8 cellular contexts compared by ENCODE assay signal in the genomic region with DNA sequence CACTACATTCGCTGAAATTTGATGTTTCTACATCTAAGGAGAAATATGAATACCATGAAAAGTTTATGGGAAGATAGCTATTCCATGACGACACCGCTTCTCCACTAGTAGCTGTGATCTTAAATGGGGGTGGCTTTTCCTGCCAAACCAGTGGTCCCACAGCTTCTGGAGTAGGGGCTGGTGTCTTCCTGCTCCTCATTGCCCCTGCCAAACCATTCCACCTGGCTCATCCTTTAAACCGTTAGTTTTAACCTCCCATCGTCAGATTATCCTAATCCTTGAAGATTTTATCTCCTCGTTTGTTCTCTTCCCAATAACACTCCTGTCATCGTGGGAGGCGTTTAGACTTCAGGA. TPM values are rescaled to one million over a fixed set of nuclear protein-coding genes. Genes with fewer than 3 reads are reported as not detected.
DNase-seq lines count a peak whose midpoint lies in the region; ATAC-seq, FAIRE-seq and TF ChIP-seq lines count a peak whose summit lies in the region.

No MANE protein-coding gene starts in this region.

- ATAC-seq in heart left ventricle, result no peak
- ATAC-seq in Right ventricle myocardium inferior, result no peak
- no peak for ATAC-seq in GM12878
- no peak for ATAC-seq in lung (ENCODE audit: insufficient read depth, low FRiP score)

- in situ Hi-C loops in GM12878 (cut with MboI), result no loop called here

- CTCF ChIA-PET in GM12878 (lab: Yijun Ruan, JAX), result interaction anchor here (0.6 to 1.8 kb wide), 4 partner anchors 13 to 93 kb away, joined by 3 to 5 read pairs (median 3); partner anchors contain the start of genes ZNF224 and ZNF45
- CTCF ChIA-PET in HEK293T (lab: Yijun Ruan, JAX), result no interaction called here

- 8 to 11% (median 9%) methylated on average over 8 of the region's 8 CpGs for WGBS in heart left ventricle, 4 donors
- WGBS in GM12878 (ENCODE audit: insufficient coverage, insufficient replicate concordance, low lambda C conversion rate, missing lambda C conversion rate), result 29% methylated on average over 8 of the region's 8 CpGs
- 10 to 16% methylated on average over 8 of the region's 8 CpGs for WGBS in lung, 2 donors
- WGBS in urinary bladder, result 7% methylated on average over 8 of the region's 8 CpGs

- H3K4me1 ChIP-seq in heart left ventricle (peaks cover 0 to 28% (median 11%) of the 10 kb centered on the region in 12 donors), GM12878 (ENCODE audit: control insufficient read depth, insufficient read depth, low read length) (peaks cover 7% of the 10 kb centered on the region), lung (ENCODE audit: control insufficient read depth in 2 of 2, insufficient read depth in 2 of 2, low read length in 2 of 2) (peaks cover 5 to 6% of the 10 kb centered on the region in 2 donors), urinary bladder (ENCODE audit: insufficient read depth) (no peaks in the 10 kb centered on the region)

- H3K27ac ChIP-seq in heart left ventricle (peak overlapping the region in 11 of 12 donors; percentile 52 to 84 (median 77)), GM12878 (ENCODE audit: control insufficient read depth, insufficient read depth) (peak overlapping the region; percentile 92), lung (ENCODE audit: low read depth in 1 of 2, low read length in 1 of 2) (peak overlapping the region; percentile 61 to 85), urinary bladder (ENCODE audit: low read depth) (no peak overlapping the region)

- intact Hi-C loops in heart left ventricle (cut with DNase I), result loop anchor here in 9 of 10 donors (1.0 to 10.0 kb wide), 12 partner anchors 17 to 165 kb away; partner anchors contain the start of genes ZNF155 (in 6 of the 9), ZNF224 (in 4 of the 9), ZNF222 (in 2 of the 9) and ZNF223 (in 2 of the 9)
- intact Hi-C loops in Right ventricle myocardium inferior (cut with DNase I), result loop anchor here (1.0 to 10.0 kb wide), 2 partner anchors 18 to 53 kb away; partner anchors contain the start of genes ZNF155 and ZNF223
- intact Hi-C loops in GM12878 (cut with micrococcal nuclease; ENCODE audit: unreplicated experiment), result loop anchor here (1.0 kb wide), 2 partner anchors 18 to 92 kb away; partner anchors contain the start of genes ZNF155 and ZNF224

- H3K27me3 ChIP-seq in heart left ventricle (no peaks in the 10 kb centered on the region), GM12878 (replicated peaks in 1 of 2; ENCODE audit: control insufficient read depth in 2 of 2, insufficient read depth in 2 of 2, low read length in 1 of 2) (no peaks in the 10 kb centered on the region), lung (ENCODE audit: control insufficient read depth, insufficient read depth) (no peaks in the 10 kb centered on the region)

- DNase-seq in heart left ventricle (no peak), Right ventricle myocardium inferior (ENCODE audit: missing footprints) (no peak), GM12878 (ENCODE audit: low read depth, low spot score) (no peak), lung (ENCODE audit: low spot score) (no peak), T1000 (lab: John Stamatoyannopoulos, UW) (no peak), HEK293T (ENCODE audit: extremely low spot score) (no peak), anterior cingulate cortex (lab: John Stamatoyannopoulos, UW) (no peak)

- H3K9me3 ChIP-seq in heart left ventricle, result peaks cover 0 to 34% (median 2%) of the 10 kb centered on the region in 12 donors
- peaks cover 3% of the 10 kb centered on the region; the same call in 1 of the 3 replicates for H3K9me3 ChIP-seq in GM12878 (replicated peaks; ENCODE audit: control insufficient read depth, insufficient read depth, low read length)
- H3K9me3 ChIP-seq in lung (ENCODE audit: control insufficient read depth in 2 of 2, insufficient read depth in 1 of 2, low read length in 1 of 2), result peaks cover 0 to 10% of the 10 kb centered on the region in 2 donors

- TF ChIP-seq CTCF in heart left ventricle (IDR thresholded peaks at IDR 0.05), result no peak
- no peak for TF ChIP-seq CTCF in GM12878 (IDR thresholded peaks at IDR 0.05 in 2 of 3, conservative IDR thresholded peaks at IDR 0.05 in 1 of 3; ENCODE audit: control insufficient read depth in 2 of 3, extremely low read depth in 1 of 3, insufficient read depth in 1 of 3, low read depth in 3 of 3, low read length in 3 of 3)
- TF ChIP-seq CTCF in lung (IDR thresholded peaks at IDR 0.05; ENCODE audit: control extremely low read depth, extremely low read depth), result no peak

- FAIRE-seq in GM12878 (lab: Jason Lieb, UNC), result no peak

- TSS peak; percentile 98 for BruUV-seq in GM12878 (replicated peaks; lab: Mats Ljungman, UMichigan)

- no peak for TF ChIP-seq RAD21 in GM12878 (IDR thresholded peaks at IDR 0.05; ENCODE audit: insufficient read depth, low read depth, low read length)

- TF ChIP-seq EP300 in GM12878 (IDR thresholded peaks at IDR 0.05; ENCODE audit: borderline replicate concordance in 1 of 2, control insufficient read depth in 1 of 2, low read depth in 2 of 2, low read length in 2 of 2), result no peak

- H3K79me2 ChIP-seq in GM12878 (ENCODE audit: control insufficient read depth, insufficient read depth, low read length), result peaks cover 12% of the 10 kb centered on the region

- H3K9ac ChIP-seq in GM12878 (ENCODE audit: control insufficient read depth, insufficient read depth, low read length), result peak overlapping the region; percentile 91

- peak overlapping the region; percentile 93 for H3K4me2 ChIP-seq in GM12878 (ENCODE audit: control insufficient read depth, insufficient read depth)

- H3K36me3 ChIP-seq in heart left ventricle, result peaks cover 0 to 18% (median 6%) of the 10 kb centered on the region in 9 donors
- peaks cover 0 to 3% of the 10 kb centered on the region in 2 experiments; a peak in 1 of 4 replicates for H3K36me3 ChIP-seq in GM12878 (ENCODE audit: control insufficient read depth in 2 of 2, insufficient read depth in 2 of 2, low read length in 1 of 2)
- H3K36me3 ChIP-seq in lung (ENCODE audit: control insufficient read depth in 2 of 2, insufficient read depth in 2 of 2, low read length in 2 of 2), result peaks cover 0 to 4% of the 10 kb centered on the region in 2 donors
- H3K36me3 ChIP-seq in urinary bladder (ENCODE audit: insufficient read depth), result no peaks in the 10 kb centered on the region

- H3K4me3 ChIP-seq in heart left ventricle (peak overlapping the region; percentile 61 to 92 (median 82)), GM12878 (peak overlapping the region; percentile 81), lung (peak overlapping the region; percentile 62), urinary bladder (ENCODE audit: low read depth, low read length) (peak overlapping the region; percentile 80)

- TF ChIP-seq POLR2A in heart left ventricle (IDR thresholded peaks at IDR 0.05) (no peak), GM12878 (IDR thresholded peaks at IDR 0.05; ENCODE audit: low read depth, low read length) (no peak)

- SMC1A ChIA-PET in GM12878 (lab: Charles Lee; ENCODE audit: uncharacterized antibody, unreplicated experiment), result interaction anchor here (0.6 to 2.7 kb wide), 6 partner anchors 18 to 102 kb away, joined by 3 to 11 read pairs (median 4); partner anchors contain the start of gene ZNF222

- RAD21 ChIA-PET in GM12878 (lab: Charles Lee; ENCODE audit: unreplicated experiment), result interaction anchor here (1.0 to 1.1 kb wide), 3 partner anchors 67 to 101 kb away, joined by 3 to 8 read pairs (median 5); partner anchors contain the start of gene ZNF45

- POLR2A ChIA-PET in GM12878 (lab: Charles Lee), result interaction anchor here (0.9 to 1.1 kb wide), 3 partner anchors 19 to 100 kb away, joined by 3 to 4 read pairs (median 3); partner anchors contain the start of genes ZNF155 and ZNF221
- POLR2A ChIA-PET in HEK293T (lab: Yijun Ruan, JAX), result interaction anchor here (0.8 to 1.0 kb wide), 3 partner anchors 17 to 51 kb away, joined by 3 to 4 read pairs (median 3); partner anchors contain the start of genes ZNF221 and ZNF222

- peak overlapping the region; percentile 100 for H2AFZ ChIP-seq in GM12878 (ENCODE audit: control insufficient read depth, low read depth, low read length)

- no peaks in the 10 kb centered on the region for H4K20me1 ChIP-seq in GM12878 (ENCODE audit: control insufficient read depth, insufficient read depth)

RNA-seq across cellular contexts. Expression of gene ZNF230, which starts 0.6 kb away (rescaled TPM):
- 1 to 10 TPM; 1.7 to 4.3 (median 2.5) TPM for total RNA-seq in heart left ventricle
- 1 to 10 TPM; 1.8 to 1.9 TPM for polyA plus RNA-seq in heart left ventricle
- 2.1 TPM for total RNA-seq in Right ventricle myocardium inferior
- 24.9 and 29.1 TPM in 2 replicates for total RNA-seq in GM12878 (2013; cell fraction: nucleolus; rRNA removed)
- total RNA-seq in GM12878 (2014; rRNA removed), result 2.7 and 4.0 TPM in 2 replicates
- total RNA-seq in GM12878 (2014; rRNA removed; fragmentation: Illumina TruSeq; extraction: Trizol), result 3.9 and 4.0 TPM in 2 replicates
- 2.3 and 4.1 TPM in 2 replicates for total RNA-seq in GM12878 (2021)
- polyA plus RNA-seq in GM12878 (2011; ENCODE audit: low read depth), result 1.5 TPM
- 9.1 and 11.7 TPM in 2 replicates for polyA plus RNA-seq in GM12878 (2011; rRNA removed)
- 4.6 and 4.8 TPM in 2 replicates for polyA plus RNA-seq in GM12878 (2011; cell fraction: cytosol; rRNA removed)
- polyA plus RNA-seq in GM12878 (2011; cell fraction: nucleus; rRNA removed), result 4.5 and 5.9 TPM in 2 replicates
- 1.6 and 3.2 TPM in 2 replicates for polyA plus RNA-seq in GM12878 (2012)
- polyA plus RNA-seq in GM12878 (2014; fragmentation: Illumina TruSeq; extraction: Trizol), result 3.4 and 3.6 TPM in 2 replicates
- 1 to 10 TPM; 1.8 to 2.5 TPM for polyA plus RNA-seq in GM12878 (2014; fragmentation: Nextera tagmentation; extraction: Ambion mirVana)
- polyA plus RNA-seq in GM12878 (2014; rRNA removed), result 2.6 and 4.0 TPM in 2 replicates
- polyA plus RNA-seq in GM12878 (2016; fragmentation: Nextera tagmentation; extraction: Ambion mirVana), result 1 to 10 TPM; 3.3 to 3.9 TPM
- 12.1 and 15.7 TPM in 2 replicates for polyA minus RNA-seq in GM12878 (2011; rRNA and poly(A)+ RNA removed)
- 3.5 and 5.3 TPM in 2 replicates for polyA minus RNA-seq in GM12878 (2011; cell fraction: cytosol; rRNA and poly(A)+ RNA removed)
- 9.2 and 13.1 TPM in 2 replicates for polyA minus RNA-seq in GM12878 (2011; cell fraction: nucleus; rRNA and poly(A)+ RNA removed)
- total RNA-seq in lung, result 1 to 10 TPM; 4.2 to 7.3 TPM
- 1 to 10 TPM; 1.7 to 5.6 TPM for polyA plus RNA-seq in lung
- total RNA-seq in urinary bladder, result 9.9 TPM
- polyA plus RNA-seq in urinary bladder, result 4.0 TPM

RNA-seq across cellular contexts. Expression of gene ZNF155, which starts 18.2 kb away (rescaled TPM):
- total RNA-seq in heart left ventricle, result 1 to 10 TPM; 4.0 to 7.7 (median 6.6) TPM
- polyA plus RNA-seq in heart left ventricle, result 1 to 10 TPM; 4.9 to 5.1 TPM
- total RNA-seq in Right ventricle myocardium inferior, result 7.6 TPM
- total RNA-seq in GM12878 (2013; cell fraction: nucleolus; rRNA removed), result 35.4 and 44.6 TPM in 2 replicates
- total RNA-seq in GM12878 (2014; rRNA removed), result 5.7 and 7.5 TPM in 2 replicates
- 8.3 and 9.4 TPM in 2 replicates for total RNA-seq in GM12878 (2014; rRNA removed; fragmentation: Illumina TruSeq; extraction: Trizol)
- total RNA-seq in GM12878 (2021), result 5.8 and 6.2 TPM in 2 replicates
- 4.2 TPM for polyA plus RNA-seq in GM12878 (2011; ENCODE audit: low read depth)
- 12.2 and 15.6 TPM in 2 replicates for polyA plus RNA-seq in GM12878 (2011; rRNA removed)
- polyA plus RNA-seq in GM12878 (2011; cell fraction: cytosol; rRNA removed), result 4.5 and 5.1 TPM in 2 replicates
- polyA plus RNA-seq in GM12878 (2011; cell fraction: nucleus; rRNA removed), result 9.2 and 11.6 TPM in 2 replicates
- 5.2 and 5.5 TPM in 2 replicates for polyA plus RNA-seq in GM12878 (2012)
- 7.3 and 9.7 TPM in 2 replicates for polyA plus RNA-seq in GM12878 (2014; fragmentation: Illumina TruSeq; extraction: Trizol)
- polyA plus RNA-seq in GM12878 (2014; fragmentation: Nextera tagmentation; extraction: Ambion mirVana), result 1 to 10 TPM; 2.4 to 3.4 TPM
- polyA plus RNA-seq in GM12878 (2014; rRNA removed), result 5.0 and 5.6 TPM in 2 replicates
- polyA plus RNA-seq in GM12878 (2016; fragmentation: Nextera tagmentation; extraction: Ambion mirVana), result 1 to 10 TPM; 2.8 to 3.9 TPM
- 11.2 and 13.2 TPM in 2 replicates for polyA minus RNA-seq in GM12878 (2011; rRNA and poly(A)+ RNA removed)
- polyA minus RNA-seq in GM12878 (2011; cell fraction: cytosol; rRNA and poly(A)+ RNA removed), result 2.9 and 3.9 TPM in 2 replicates
- polyA minus RNA-seq in GM12878 (2011; cell fraction: nucleus; rRNA and poly(A)+ RNA removed), result 8.1 and 10.1 TPM in 2 replicates
- 1 to 10 TPM; 4.7 to 7.8 TPM for total RNA-seq in lung
- polyA plus RNA-seq in lung, result 1 to 10 TPM; 4.4 to 4.7 TPM
- 14.1 TPM for total RNA-seq in urinary bladder
- polyA plus RNA-seq in urinary bladder, result 5.6 TPM

RNA-seq across cellular contexts. Expression of gene ZNF222, which starts 23.0 kb away (rescaled TPM):
- total RNA-seq in heart left ventricle (1 to 10 TPM; 2.3 to 5.0 (median 3.9) TPM), Right ventricle myocardium inferior (2.6 TPM), GM12878 (2014; rRNA removed) (4.0 and 4.1 TPM in 2 replicates), GM12878 (2014; rRNA removed; fragmentation: Illumina TruSeq; extraction: Trizol) (4.6 and 5.6 TPM in 2 replicates), GM12878 (2021) (2.9 and 3.9 TPM in 2 replicates), lung (1 to 10 TPM; 3.4 to 5.9 TPM), urinary bladder (9.2 TPM)
- polyA plus RNA-seq in heart left ventricle (1 to 10 TPM; 2.1 to 7.7 TPM), GM12878 (2011; rRNA removed) (5.9 and 8.7 TPM in 2 replicates), GM12878 (2014; fragmentation: Illumina TruSeq; extraction: Trizol) (4.4 and 7.4 TPM in 2 replicates), GM12878 (2014; fragmentation: Nextera tagmentation; extraction: Ambion mirVana) (1 to 10 TPM; 3.3 to 4.7 TPM), GM12878 (2014; rRNA removed) (3.2 and 4.6 TPM in 2 replicates), GM12878 (2016; fragmentation: Nextera tagmentation; extraction: Ambion mirVana) (1 to 10 TPM; 2.3 to 2.4 TPM), lung (1 to 10 TPM; 2.5 to 4.6 TPM), urinary bladder (5.3 TPM)
- total RNA-seq in GM12878 (2013; cell fraction: nucleolus; rRNA removed), result 8.6 and 8.8 TPM in 2 replicates
- polyA plus RNA-seq in GM12878 (2011; ENCODE audit: low read depth), result 3.0 TPM
- polyA plus RNA-seq in GM12878 (2011; cell fraction: cytosol; rRNA removed), result 2.9 and 3.2 TPM in 2 replicates
- polyA plus RNA-seq in GM12878 (2011; cell fraction: nucleus; rRNA removed), result 3.2 and 4.6 TPM in 2 replicates
- 3.8 and 5.9 TPM in 2 replicates for polyA plus RNA-seq in GM12878 (2012)
- 5.3 and 6.1 TPM in 2 replicates for polyA minus RNA-seq in GM12878 (2011; rRNA and poly(A)+ RNA removed)
- 1.0 and 1.2 TPM in 2 replicates for polyA minus RNA-seq in GM12878 (2011; cell fraction: cytosol; rRNA and poly(A)+ RNA removed)
- 2.1 and 4.1 TPM in 2 replicates for polyA minus RNA-seq in GM12878 (2011; cell fraction: nucleus; rRNA and poly(A)+ RNA removed)

RNA-seq across cellular contexts. Expression of gene ZNF223, which starts 49.6 kb away (rescaled TPM):
- total RNA-seq in heart left ventricle (1 to 10 TPM; 1.7 to 5.1 (median 3.2) TPM), Right ventricle myocardium inferior (2.4 TPM), GM12878 (2014; rRNA removed) (0.11 TPM in 1 of 2 replicates, not detected in the other), GM12878 (2014; rRNA removed; fragmentation: Illumina TruSeq; extraction: Trizol) (0.18 TPM in 1 of 2 replicates, not detected in the other), GM12878 (2021) (not detected in 2 replicates), lung (1 to 10 TPM; 5.6 to 9.6 TPM), urinary bladder (11.7 TPM)
- polyA plus RNA-seq in heart left ventricle (1 to 10 TPM; 2.6 to 4.5 TPM), GM12878 (2011; rRNA removed) (3.7 and 5.0 TPM in 2 replicates), GM12878 (2014; fragmentation: Illumina TruSeq; extraction: Trizol) (0.09 TPM in 1 of 2 replicates, not detected in the other), GM12878 (2014; fragmentation: Nextera tagmentation; extraction: Ambion mirVana) (under 1 TPM in 1 of 2 experiments, not detected in 1; 0.16 TPM), GM12878 (2014; rRNA removed) (0.05 and 0.14 TPM in 2 replicates), GM12878 (2016; fragmentation: Nextera tagmentation; extraction: Ambion mirVana) (under 1 TPM in 1 of 2 experiments, not detected in 1; 0.20 TPM), lung (1 to 10 TPM; 2.8 to 3.9 TPM), urinary bladder (3.6 TPM)
- total RNA-seq in GM12878 (2013; cell fraction: nucleolus; rRNA removed), result 9.5 and 10.0 TPM in 2 replicates
- polyA plus RNA-seq in GM12878 (2011; ENCODE audit: low read depth), result 0.75 TPM
- 1.0 and 1.6 TPM in 2 replicates for polyA plus RNA-seq in GM12878 (2011; cell fraction: cytosol; rRNA removed)
- polyA plus RNA-seq in GM12878 (2011; cell fraction: nucleus; rRNA removed), result 5.3 and 6.2 TPM in 2 replicates
- polyA plus RNA-seq in GM12878 (2012), result 0.23 and 0.59 TPM in 2 replicates
- 3.1 and 3.2 TPM in 2 replicates for polyA minus RNA-seq in GM12878 (2011; rRNA and poly(A)+ RNA removed)
- polyA minus RNA-seq in GM12878 (2011; cell fraction: cytosol; rRNA and poly(A)+ RNA removed), result 1.5 and 3.2 TPM in 2 replicates
- 3.3 TPM in 2 replicates for polyA minus RNA-seq in GM12878 (2011; cell fraction: nucleus; rRNA and poly(A)+ RNA removed)

RNA-seq across cellular contexts. Expression of gene ZNF221, which starts 51.2 kb away (rescaled TPM):
- 1 to 10 TPM; 2.6 to 6.7 (median 3.9) TPM for total RNA-seq in heart left ventricle
- 1 to 10 TPM; 2.4 to 2.9 TPM for polyA plus RNA-seq in heart left ventricle
- total RNA-seq in Right ventricle myocardium inferior, result 3.9 TPM
- 37.7 and 41.4 TPM in 2 replicates for total RNA-seq in GM12878 (2013; cell fraction: nucleolus; rRNA removed)
- total RNA-seq in GM12878 (2014; rRNA removed), result 0.33 and 0.45 TPM in 2 replicates
- total RNA-seq in GM12878 (2014; rRNA removed; fragmentation: Illumina TruSeq; extraction: Trizol), result 0.72 and 0.74 TPM in 2 replicates
- total RNA-seq in GM12878 (2021), result 0.46 and 0.51 TPM in 2 replicates
- polyA plus RNA-seq in GM12878 (2011; ENCODE audit: low read depth), result 0.85 TPM
- polyA plus RNA-seq in GM12878 (2011; rRNA removed), result 1.7 and 2.8 TPM in 2 replicates
- polyA plus RNA-seq in GM12878 (2011; cell fraction: cytosol; rRNA removed), result 0.46 and 1.0 TPM in 2 replicates
- 2.8 and 2.9 TPM in 2 replicates for polyA plus RNA-seq in GM12878 (2011; cell fraction: nucleus; rRNA removed)
- polyA plus RNA-seq in GM12878 (2012), result 0.45 and 0.55 TPM in 2 replicates
- 0.29 and 0.60 TPM in 2 replicates for polyA plus RNA-seq in GM12878 (2014; fragmentation: Illumina TruSeq; extraction: Trizol)
- polyA plus RNA-seq in GM12878 (2014; fragmentation: Nextera tagmentation; extraction: Ambion mirVana), result under 1 TPM; 0.16 to 0.47 TPM
- 0.17 and 0.23 TPM in 2 replicates for polyA plus RNA-seq in GM12878 (2014; rRNA removed)
- under 1 TPM in 1 of 2 experiments, not detected in 1; 0.15 TPM for polyA plus RNA-seq in GM12878 (2016; fragmentation: Nextera tagmentation; extraction: Ambion mirVana)
- polyA minus RNA-seq in GM12878 (2011; rRNA and poly(A)+ RNA removed), result 3.0 and 5.4 TPM in 2 replicates
- 1.0 and 2.4 TPM in 2 replicates for polyA minus RNA-seq in GM12878 (2011; cell fraction: cytosol; rRNA and poly(A)+ RNA removed)
- polyA minus RNA-seq in GM12878 (2011; cell fraction: nucleus; rRNA and poly(A)+ RNA removed), result 3.9 and 5.0 TPM in 2 replicates
- total RNA-seq in lung, result 10 to 100 TPM in 1 of 2 donors, 1 to 10 TPM in 1; 2.6 to 13.1 TPM
- polyA plus RNA-seq in lung, result under 1 TPM; 0.71 to 0.81 TPM
- total RNA-seq in urinary bladder, result 14.6 TPM
- polyA plus RNA-seq in urinary bladder, result 2.0 TPM
